Comparison of ENCODE assay signal across 17 cellular contexts in the genomic region with DNA sequence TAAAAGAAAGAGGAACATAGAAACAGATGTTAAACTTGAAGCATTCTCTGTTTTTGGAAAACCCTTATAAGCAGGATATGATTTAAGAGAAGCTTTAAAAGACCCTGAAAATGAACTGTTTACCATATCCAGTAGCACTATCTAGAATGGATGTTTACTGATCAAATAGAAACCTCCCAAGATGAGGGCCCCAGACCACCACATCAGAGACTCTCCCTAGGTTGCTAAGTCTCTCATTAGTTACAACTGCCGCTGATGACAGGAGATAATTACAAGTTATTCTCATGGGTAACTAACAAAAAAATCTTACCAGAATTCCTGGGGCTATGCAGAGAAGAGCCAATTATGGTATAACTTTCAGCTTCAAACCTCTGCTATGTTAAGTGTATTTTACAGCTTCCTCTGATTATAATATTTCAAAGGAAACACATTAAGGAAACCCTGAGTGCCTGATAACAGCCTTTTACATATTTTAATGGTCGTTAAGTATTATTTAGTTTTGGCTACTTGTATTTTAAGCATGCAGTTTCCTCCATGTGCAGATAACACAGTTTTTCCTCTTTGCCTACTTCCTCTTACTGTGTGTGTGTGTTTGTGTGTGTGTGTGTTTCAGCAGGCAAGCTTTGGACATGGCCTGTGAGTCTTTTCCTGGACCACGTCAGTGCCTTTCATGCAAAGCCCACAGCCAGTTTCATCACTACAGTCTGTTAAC. TPM values are rescaled to one million over a fixed set of nuclear protein-coding genes. Genes with fewer than 3 reads are reported as not detected.
A peak's percentile ranks its signal among the peaks of the same experiment; 100 is the strongest.
DNase-seq lines count a peak whose midpoint lies in the region; TF ChIP-seq lines count a peak whose summit lies in the region.
"Had no signal": no experiment of that assay in that cellular context is flagged by ENCODE, and none has a peak within 500 bp of the region (broad histone marks: within the 10 kb centered on the region; RNA-seq: fewer than 3 reads in every experiment).

No MANE protein-coding gene starts in this region.

- H3K4me3 ChIP-seq in Jurkat, Clone E6-1 (ENCODE audit: low read length): no peak overlapping the region
- H3K4me3 ChIP-seq in left ventricle myocardium inferior (no peak overlapping the region), skeletal muscle tissue (ENCODE audit: low read length in 3 of 3) (no peak overlapping the region)

- peaks cover 68% of the 10 kb centered on the region for H3K27me3 ChIP-seq in left ventricle myocardium inferior (ENCODE audit: low read depth)
- peaks cover 0 to 3% (median 0%) of the 10 kb centered on the region in 3 donors for H3K27me3 ChIP-seq in skeletal muscle tissue (ENCODE audit: control insufficient read depth in 3 of 3, insufficient read depth in 3 of 3, low read length in 3 of 3)

- H3K27ac ChIP-seq in left ventricle myocardium inferior (replicated peaks) (peak overlapping the region; percentile 83), skeletal muscle tissue (ENCODE audit: low read depth, low read length) (peak overlapping the region; percentile 59)

- H3K36me3 ChIP-seq in left ventricle myocardium inferior (peaks cover 24% of the 10 kb centered on the region), skeletal muscle tissue (ENCODE audit: control insufficient read depth in 3 of 3, insufficient read depth in 3 of 3, low read length in 3 of 3) (no peaks in the 10 kb centered on the region)

- intact Hi-C loops in left ventricle myocardium inferior (cut with micrococcal nuclease): no loop called here

- H3K9me3 ChIP-seq in left ventricle myocardium inferior (replicated peaks) (no peaks in the 10 kb centered on the region), skeletal muscle tissue (ENCODE audit: control insufficient read depth in 3 of 3, low read length in 3 of 3) (no peaks in the 10 kb centered on the region)

- H3K9ac ChIP-seq in skeletal muscle tissue (ENCODE audit: low read depth in 1 of 3, low read length in 3 of 3): no peak overlapping the region

- no peak for TF ChIP-seq CTCF in left ventricle myocardium inferior (IDR thresholded peaks at IDR 0.05; ENCODE audit: borderline replicate concordance)

- peaks cover 92% of the 10 kb centered on the region for H3K4me1 ChIP-seq in left ventricle myocardium inferior
- peaks cover 7 to 22% (median 12%) of the 10 kb centered on the region in 3 donors for H3K4me1 ChIP-seq in skeletal muscle tissue (ENCODE audit: control insufficient read depth in 3 of 3, insufficient read depth in 3 of 3, low read length in 3 of 3)

- DNase-seq in Jurkat, Clone E6-1 (ENCODE audit: low read depth, low spot score): peak; percentile 40
- DNase-seq in OCI-M1 (lab: John Stamatoyannopoulos, UW) (peak; percentile 12), left ventricle myocardium inferior (no peak), T1000 (lab: John Stamatoyannopoulos, UW) (no peak), NCI-H2171 treated with DMSO at 0.1 percent for 48 hours (lab: John Stamatoyannopoulos, UW) (no peak)
- DNase-seq in activated CD4-positive, alpha-beta T cell treated with anti-CD3 and anti-CD28 coated beads, Interleukin-2, amount 50 U/mL, for 48 hours: no peak
- DNase-seq: activated CD4-positive, alpha-beta T cell treated with anti-CD3 and anti-CD28 coated beads for 4 hours; activated T-cell treated with anti-CD3 and anti-CD28 coated beads, Interleukin-2, amount 50 U/mL, for 72 hours; amniotic stem cell; GOT3; naive B cell; NCI-H2227 treated with DMSO at 0.1 percent for 48 hours; PC-3; T-cell had no signal

RNA-seq across cellular contexts. Expression of gene JCAD, which starts 17.8 kb away (rescaled TPM):
- 0.49 TPM for polyA plus RNA-seq in Jurkat, Clone E6-1 (2012; ENCODE audit: insufficient read depth, insufficient read length)
- total RNA-seq in left ventricle myocardium inferior (23.5 TPM), skeletal muscle tissue (19.8 TPM)
- total RNA-seq: CD8-positive, alpha-beta T cell; M059J had no signal

Comparison
In these comparisons a context has a peak if more than half of its experiments do, and no peak if none do; other contexts are left out.
1. DNase-seq: peak in Jurkat, Clone E6-1 (single experiment) and OCI-M1 (single experiment); none in left ventricle myocardium inferior (single experiment), activated CD4-positive, alpha-beta T cell treated with anti-CD3 and anti-CD28 coated beads, Interleukin-2, amount 50 U/mL, for 48 hours (0 of 2), T1000 (single experiment) and NCI-H2171 treated with DMSO at 0.1 percent for 48 hours (single experiment).